Comparison of ENCODE assay signal across 8 cellular contexts in the genomic region with DNA sequence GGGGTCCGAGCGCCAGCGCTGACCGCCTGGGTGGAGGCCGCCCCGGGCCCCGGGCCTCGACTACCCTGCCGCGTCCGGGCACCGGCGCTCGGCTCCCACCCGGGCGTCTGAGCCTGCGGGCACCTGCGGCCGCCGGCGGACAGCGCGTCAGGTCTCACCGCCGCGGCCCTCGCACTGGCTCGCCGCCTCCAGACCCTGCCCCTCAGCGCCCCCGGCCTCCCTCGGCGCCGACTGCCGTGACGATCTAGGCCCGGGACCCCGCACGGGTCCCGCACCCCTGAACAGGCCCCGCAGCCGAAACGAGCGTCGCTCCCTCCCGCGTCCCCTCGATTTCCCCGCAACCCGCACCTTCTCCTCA. TPM values are rescaled to one million over a fixed set of nuclear protein-coding genes. Genes with fewer than 3 reads are reported as not detected.
DNase-seq lines count a peak whose midpoint lies in the region; ATAC-seq and TF ChIP-seq lines count a peak whose summit lies in the region.

No MANE protein-coding gene starts in this region.

- peaks cover 14% of the 10 kb centered on the region for H3K4me1 Mint-ChIP-seq in activated T-helper 17 cell treated with anti-CD3 and anti-CD28 coated beads, Interleukin-2, amount 50 U/mL, for 72 hours

- TF ChIP-seq CTCF in C4-2B (conservative IDR thresholded peaks at IDR 0.05) (no peak), hepatocyte (IDR thresholded peaks at IDR 0.05; ENCODE audit: poor library complexity) (no peak)

- no peaks in the 10 kb centered on the region for H3K27me3 Mint-ChIP-seq in activated T-helper 17 cell treated with anti-CD3 and anti-CD28 coated beads, Interleukin-2, amount 50 U/mL, for 72 hours

- peak overlapping the region; percentile 95 for H3K27ac ChIP-seq in C4-2B
- H3K27ac ChIP-seq in hepatocyte = peak overlapping the region; percentile 54
- peak overlapping the region; percentile 55 to 96 (median 85) for H3K27ac ChIP-seq in skin epidermis

- no peaks in the 10 kb centered on the region for H3K9me3 Mint-ChIP-seq in activated T-helper 17 cell treated with anti-CD3 and anti-CD28 coated beads, Interleukin-2, amount 50 U/mL, for 72 hours

- peaks cover 47% of the 10 kb centered on the region for H3K36me3 Mint-ChIP-seq in activated T-helper 17 cell treated with anti-CD3 and anti-CD28 coated beads, Interleukin-2, amount 50 U/mL, for 72 hours (ENCODE audit: low read depth)

- peaks cover 48% of the 10 kb centered on the region for H3K79me2 ChIP-seq in hepatocyte

- H3K4me1 ChIP-seq in hepatocyte (ENCODE audit: insufficient read depth) = peaks cover 12% of the 10 kb centered on the region

- H3K27ac Mint-ChIP-seq in activated T-helper 17 cell treated with anti-CD3 and anti-CD28 coated beads, Interleukin-2, amount 50 U/mL, for 72 hours = peak overlapping the region; percentile 90

- no peaks in the 10 kb centered on the region for H3K9me3 ChIP-seq in hepatocyte (ENCODE audit: low read depth)

- H3K4me3 Mint-ChIP-seq in activated T-helper 17 cell treated with anti-CD3 and anti-CD28 coated beads, Interleukin-2, amount 50 U/mL, for 72 hours = peak overlapping the region; percentile 90

- H2AFZ ChIP-seq in hepatocyte = peak overlapping the region; percentile 67

- peak overlapping the region; percentile 88 for H3K4me2 ChIP-seq in hepatocyte

- no peaks in the 10 kb centered on the region for H3K36me3 ChIP-seq in hepatocyte (replicated peaks; ENCODE audit: insufficient read depth, low read depth)

- H4K20me1 ChIP-seq in hepatocyte (ENCODE audit: insufficient read depth, poor library complexity, severe bottlenecking) = no peaks in the 10 kb centered on the region

- WGBS in hepatocyte (ENCODE audit: low lambda C conversion rate, missing lambda C conversion rate) = 4% methylated on average over 9 of the region's 50 CpGs

- no peaks in the 10 kb centered on the region for H3K27me3 ChIP-seq in hepatocyte

- ATAC-seq in GM19351 (IDR thresholded peaks at IDR 0.05; ENCODE audit: unreplicated experiment) (peak; percentile 10), HG03354 (IDR thresholded peaks at IDR 0.05; ENCODE audit: poor library complexity, severe bottlenecking, unreplicated experiment) (peak; percentile 25), GM18520 (IDR thresholded peaks at IDR 0.05; ENCODE audit: unreplicated experiment) (no peak)
- ATAC-seq in activated T-helper 17 cell treated with anti-CD3 and anti-CD28 coated beads, Interleukin-2, amount 50 U/mL, for 72 hours (replicated peaks) = peak; percentile 22

- DNase-seq in hepatocyte (ENCODE audit: low spot score) (peak; percentile 52), DMS79 treated with DMSO at 0.1 percent for 48 hours (lab: John Stamatoyannopoulos, UW) (no peak)

- H3K4me3 ChIP-seq in hepatocyte (peak overlapping the region; percentile 66), skin epidermis (peak overlapping the region; percentile 83 to 99 (median 96))

- H3K9me2 ChIP-seq in hepatocyte (replicated peaks; ENCODE audit: insufficient read depth) = no peaks in the 10 kb centered on the region

RNA-seq across cellular contexts. Expression of a gene that starts 0.3 kb away (rescaled TPM):
- 100 to 1,000 TPM; 133 to 158 TPM for total RNA-seq in activated T-helper 17 cell treated with anti-CD3 and anti-CD28 coated beads, Interleukin-2, amount 50 U/mL, for 72 hours
- total RNA-seq in hepatocyte = 29.2 and 35.8 TPM in 2 replicates
- polyA plus RNA-seq in hepatocyte = 21.5 and 29.8 TPM in 2 replicates

RNA-seq across cellular contexts. Expression of a gene that starts 28.4 kb away (rescaled TPM):
- 10 to 100 TPM; 21.4 to 23.4 TPM for total RNA-seq in activated T-helper 17 cell treated with anti-CD3 and anti-CD28 coated beads, Interleukin-2, amount 50 U/mL, for 72 hours
- total RNA-seq in hepatocyte = 8.0 and 11.7 TPM in 2 replicates
- polyA plus RNA-seq in hepatocyte = 7.8 and 10.4 TPM in 2 replicates

RNA-seq across cellular contexts. Expression of a gene that starts 39.4 kb away (rescaled TPM):
- total RNA-seq in activated T-helper 17 cell treated with anti-CD3 and anti-CD28 coated beads, Interleukin-2, amount 50 U/mL, for 72 hours = 10 to 100 TPM; 31.9 to 32.8 TPM
- total RNA-seq in hepatocyte = 5.3 and 9.5 TPM in 2 replicates
- 9.4 and 11.2 TPM in 2 replicates for polyA plus RNA-seq in hepatocyte

RNA-seq across cellular contexts. Expression of a gene that starts 59.0 kb away (rescaled TPM):
- total RNA-seq in activated T-helper 17 cell treated with anti-CD3 and anti-CD28 coated beads, Interleukin-2, amount 50 U/mL, for 72 hours = 100 to 1,000 TPM; 101 to 103 TPM
- total RNA-seq in hepatocyte = 55.2 and 69.8 TPM in 2 replicates
- 55.3 and 63.3 TPM in 2 replicates for polyA plus RNA-seq in hepatocyte
